In genomic region chr12:48486261-48486660, GRCh38 we compare ENCODE assay signal across 19 cellular contexts. TPM values are rescaled to one million over a fixed set of nuclear protein-coding genes. Genes with fewer than 3 reads are reported as not detected.
DNase-seq lines count a peak whose midpoint lies in the region; ATAC-seq and TF ChIP-seq lines count a peak whose summit lies in the region.
"Had no signal": no experiment of that assay in that cellular context is flagged by ENCODE, and none has a peak within 500 bp of the region (broad histone marks: within the 10 kb centered on the region; RNA-seq: fewer than 3 reads in every experiment).

No MANE protein-coding gene starts in this region.

- TF ChIP-seq CTCF in PC-3 (conservative IDR thresholded peaks at IDR 0.05; ENCODE audit: low read depth, low read length) (no peak), foreskin keratinocyte (conservative IDR thresholded peaks at IDR 0.05) (no peak), body of pancreas (IDR thresholded peaks at IDR 0.05) (no peak), stomach (IDR thresholded peaks at IDR 0.05) (no peak)

- no peaks in the 10 kb centered on the region for H3K4me1 ChIP-seq in PC-3 (ENCODE audit: insufficient read depth, low read length)
- peaks cover 29% of the 10 kb centered on the region for H3K4me1 ChIP-seq in foreskin keratinocyte
- H3K4me1 ChIP-seq in body of pancreas = no peaks in the 10 kb centered on the region
- no peaks in the 10 kb centered on the region for H3K4me1 ChIP-seq in stomach
- H3K4me1 ChIP-seq: BE2C had no signal

- H3K4me3 ChIP-seq in PC-3 (ENCODE audit: low read length) = no peak overlapping the region
- H3K4me3 ChIP-seq in body of pancreas = no peak overlapping the region
- no peak overlapping the region for H3K4me3 ChIP-seq in stomach

- H2AFZ ChIP-seq in PC-3 (ENCODE audit: low read length) = no peak overlapping the region

- H3K27me3 ChIP-seq in PC-3 (ENCODE audit: low read length) (peaks cover 77% of the 10 kb centered on the region), foreskin keratinocyte (no peaks in the 10 kb centered on the region), body of pancreas (no peaks in the 10 kb centered on the region), stomach (no peaks in the 10 kb centered on the region)
- H3K27me3 ChIP-seq: BE2C had no signal

- no peak for ATAC-seq in PC-3
- ATAC-seq in foreskin keratinocyte = peak; percentile 68
- ATAC-seq in body of pancreas = no peak

- no peak overlapping the region for H3K4me2 ChIP-seq in PC-3 (ENCODE audit: low read length)

- CTCF ChIA-PET in PC-3 (lab: Charles Lee) = no interaction called here

- H3K79me2 ChIP-seq in PC-3 (ENCODE audit: low read length) = no peaks in the 10 kb centered on the region

- no peak overlapping the region for H3K27ac ChIP-seq in PC-3 (ENCODE audit: low read length)
- H3K27ac ChIP-seq in epithelial cell of prostate = peak overlapping the region; percentile 69
- H3K27ac ChIP-seq in foreskin keratinocyte = peak overlapping the region; percentile 44
- H3K27ac ChIP-seq in body of pancreas = no peak overlapping the region
- H3K27ac ChIP-seq in stomach = no peak overlapping the region

- TF ChIP-seq POLR2A in body of pancreas (IDR thresholded peaks at IDR 0.05) = no peak
- no peak for TF ChIP-seq POLR2A in stomach (IDR thresholded peaks at IDR 0.05)

- POLR2A ChIA-PET in PC-3 (lab: Charles Lee; ENCODE audit: unreplicated experiment) = no interaction called here

- BruUV-seq in PC-3 (replicated peaks; lab: Mats Ljungman, UMichigan) = no TSS peak

- H3K9me3 ChIP-seq in PC-3 (ENCODE audit: low read length) (no peaks in the 10 kb centered on the region), body of pancreas (no peaks in the 10 kb centered on the region), stomach (no peaks in the 10 kb centered on the region)
- H3K9me3 ChIP-seq: BE2C had no signal

- no peaks in the 10 kb centered on the region for H4K20me1 ChIP-seq in PC-3 (ENCODE audit: low read length)

- no peak overlapping the region for H3K9ac ChIP-seq in PC-3 (ENCODE audit: low read length)

- no peaks in the 10 kb centered on the region for H3K36me3 ChIP-seq in PC-3 (ENCODE audit: low read depth, low read length)
- H3K36me3 ChIP-seq in body of pancreas (replicated peaks in 1 of 2; ENCODE audit: insufficient read depth in 1 of 2, low read depth in 2 of 2) = no peaks in the 10 kb centered on the region
- no peaks in the 10 kb centered on the region for H3K36me3 ChIP-seq in stomach
- H3K36me3 ChIP-seq: BE2C had no signal

- intact Hi-C loops in PC-3 (cut with micrococcal nuclease) (no loop called here), body of pancreas (cut with DNase I) (no loop called here), stomach (cut with DNase I; ENCODE audit: low total_unique reads) (no loop called here)

- TF ChIP-seq EP300 in stomach (IDR thresholded peaks at IDR 0.05) = no peak

- H3F3A ChIP-seq in PC-3 (ENCODE audit: low read length, unreplicated experiment) = no peaks in the 10 kb centered on the region

- 55 to 58% methylated on average over 2 of the region's 2 CpGs for WGBS in body of pancreas, 2 donors
- 41 to 70% (median 63%) methylated on average over 2 of the region's 2 CpGs for WGBS in stomach, 5 donors

- H3K9me2 ChIP-seq in PC-3 (replicated peaks; ENCODE audit: low read length) = no peaks in the 10 kb centered on the region

- DNase-seq in HPDE6-E6E7 (ENCODE audit: extremely low spot score) = peak; percentile 26
- peak; percentile 9 for DNase-seq in PC-3
- peak; percentile 74 for DNase-seq in epithelial cell of prostate (ENCODE audit: low read depth, low spot score)
- peak; percentile 51 to 66 for DNase-seq in foreskin keratinocyte
- DNase-seq in activated gamma-delta T cell treated with Interleukin-2 at 50 U/mL for 16 hours = no peak
- no peak for DNase-seq in body of pancreas
- no peak for DNase-seq in stomach
- no peak for DNase-seq in RKO (ENCODE audit: low spot score)
- DNase-seq: ACHN; BE2C; C1 segment of cervical spinal cord; CD4-positive, CD25-positive, alpha-beta regulatory T cell; CD8-positive, alpha-beta memory T cell; COR-L47; DMS79 treated with DMSO at 0.1 percent for 48 hours; GF-D8; H9 had no signal

RNA-seq across cellular contexts. Expression of gene C12orf54, which starts 4.0 kb away (rescaled TPM):
- total RNA-seq in PC-3 (2014; rRNA removed) (not detected in 2 replicates), foreskin keratinocyte (4.3 and 5.7 TPM in 2 replicates), body of pancreas (not detected), stomach (1 to 10 TPM in 1 of 5 donors, not detected in 4; 1.7 TPM)
- polyA plus RNA-seq in foreskin keratinocyte (5.3 and 8.6 TPM in 2 replicates), stomach (10 to 100 TPM in 1 of 3 donors, not detected in 2; 10.4 TPM)
- total RNA-seq: CD4-positive, CD25-positive, alpha-beta regulatory T cell; CD8-positive, alpha-beta memory T cell; H1; H9; HT-29 had no signal
- polyA plus RNA-seq: CD4-positive, CD25-positive, alpha-beta regulatory T cell; CD8-positive, alpha-beta memory T cell; H1 had no signal

RNA-seq across cellular contexts. Expression of gene ANP32D, which starts 13.9 kb away (rescaled TPM):
- total RNA-seq in PC-3 (2014; rRNA removed) (not detected in 2 replicates), foreskin keratinocyte (not detected in 2 replicates), body of pancreas (not detected), stomach (under 1 TPM in 1 of 5 donors, not detected in 4; 0.92 TPM)
- polyA plus RNA-seq in foreskin keratinocyte (not detected in 2 replicates), stomach (not detected)
- total RNA-seq: CD4-positive, CD25-positive, alpha-beta regulatory T cell; CD8-positive, alpha-beta memory T cell; H1; H9; HT-29 had no signal
- polyA plus RNA-seq: CD4-positive, CD25-positive, alpha-beta regulatory T cell; CD8-positive, alpha-beta memory T cell; H1 had no signal

RNA-seq across cellular contexts. Expression of gene OR8S1, which starts 39.2 kb away (rescaled TPM):
- total RNA-seq in PC-3 (2014; rRNA removed) (not detected in 2 replicates), foreskin keratinocyte (not detected in 2 replicates), body of pancreas (not detected), stomach (not detected)
- polyA plus RNA-seq in foreskin keratinocyte (not detected in 2 replicates), stomach (not detected)
- total RNA-seq: CD4-positive, CD25-positive, alpha-beta regulatory T cell; CD8-positive, alpha-beta memory T cell; H1; H9; HT-29 had no signal
- polyA plus RNA-seq: CD4-positive, CD25-positive, alpha-beta regulatory T cell; CD8-positive, alpha-beta memory T cell; H1 had no signal

Comparison
In these comparisons a context has a peak if more than half of its experiments do, and no peak if none do; other contexts are left out.
1. DNase-seq: peak in HPDE6-E6E7 (single experiment), PC-3 (single experiment), epithelial cell of prostate (single experiment) and foreskin keratinocyte (2 of 2); none in activated gamma-delta T cell treated with Interleukin-2 at 50 U/mL for 16 hours (single experiment), body of pancreas (0 of 4), stomach (single experiment) and RKO (single experiment).
2. H3K27ac ChIP-seq: peak in epithelial cell of prostate (single experiment) and foreskin keratinocyte (single experiment); none in PC-3 (single experiment), body of pancreas (0 of 4) and stomach (0 of 5).